22 cellular contexts compared by ENCODE assay signal in genomic region chr1:211903490-211904260, GRCh38.
"Had no signal": no experiment of that assay in that cellular context is flagged by ENCODE, and none has a peak within 500 bp of the region (broad histone marks: within the 10 kb centered on the region; RNA-seq: fewer than 3 reads in every experiment).

No MANE protein-coding gene starts in this region.

- H3K27me3 ChIP-seq: heart left ventricle, neutrophil, sigmoid colon, stomach had no signal

- H3K4me1 ChIP-seq: left ventricle myocardium inferior, sigmoid colon, stomach had no signal

- H3K9me3 ChIP-seq: heart left ventricle, left ventricle myocardium inferior, neutrophil, sigmoid colon, stomach had no signal

- H3K4me3 ChIP-seq: heart left ventricle, left ventricle myocardium inferior, lung, sigmoid colon, skin epidermis, stomach had no signal

- DNase-seq: effector memory CD4-positive, alpha-beta T cell; heart left ventricle; hypothalamus; kidney glomerular epithelial cell; left ventricle myocardium inferior; mesenchymal stem cell; midbrain; naive thymus-derived CD8-positive, alpha-beta T cell; posterior cingulate gyrus; sigmoid colon; stimulated activated CD4-positive, alpha-beta T cell treated with anti-CD3 and anti-CD28 coated beads, Interleukin-12 subunit alpha, Interleukin-12 subunit beta, amount 100 ng/mL, for 4 hours; stimulated activated naive CD4-positive, alpha-beta T cell; stomach; substantia nigra had no signal

- H3K27ac ChIP-seq: left ventricle myocardium inferior, neutrophil, sigmoid colon, skin epidermis, stomach had no signal

- FAIRE-seq: endometrium, frontal cortex, islet of Langerhans, urothelium cell line had no signal

- ATAC-seq: esophagus mucosa; heart left ventricle; naive thymus-derived CD8-positive, alpha-beta T cell had no signal

- H3K36me3 ChIP-seq: heart left ventricle, left ventricle myocardium inferior, neutrophil, sigmoid colon, stomach had no signal
